In genomic region chr7:38070718-38071117, GRCh38 we compare ENCODE assay signal across 8 cellular contexts.
DNase-seq lines count a peak whose midpoint lies in the region; ATAC-seq and TF ChIP-seq lines count a peak whose summit lies in the region.

No MANE protein-coding gene starts in this region.

- intact Hi-C loops in body of pancreas (cut with DNase I): no loop called here

- H2BK120ac ChIP-seq in mesendoderm (ENCODE audit: low read depth, low read length): no peak overlapping the region

- WGBS in body of pancreas, 2 donors: 24 to 35% methylated on average over 1 of the region's 1 CpG
- no CpG with 5 or more reads among the region's 1 CpG for WGBS in mesendoderm (ENCODE audit: extremely low coverage, insufficient coverage, low lambda C conversion rate)

- H3K4me2 ChIP-seq in mesendoderm (ENCODE audit: low read length): no peak overlapping the region

- DNase-seq in DMS53 (lab: John Stamatoyannopoulos, UW): peak; percentile 68
- peak; percentile 13 to 40 (median 34) for DNase-seq in body of pancreas
- DNase-seq in mesendoderm: peak; percentile 59
- DNase-seq in HPDE6-E6E7 (ENCODE audit: extremely low spot score): no peak
- no peak for DNase-seq in NK-92 (lab: John Stamatoyannopoulos, UW; ENCODE audit: unreplicated experiment)
- no peak for DNase-seq in cerebellar nuclear complex (lab: John Stamatoyannopoulos, UW)

- no peak for TF ChIP-seq POLR2A in body of pancreas (IDR thresholded peaks at IDR 0.05)

- H3K27ac ChIP-seq in body of pancreas: no peak overlapping the region
- H3K27ac ChIP-seq in mesendoderm (ENCODE audit: low read depth, low read length): no peak overlapping the region

- no peak overlapping the region for H2AK5ac ChIP-seq in mesendoderm (ENCODE audit: low read length)

- no peak overlapping the region for H3K4me3 ChIP-seq in body of pancreas
- no peak overlapping the region for H3K4me3 ChIP-seq in mesendoderm (ENCODE audit: low read length)

- H3K9ac ChIP-seq in mesendoderm (ENCODE audit: low read length): no peak overlapping the region

- no peak overlapping the region for H2BK5ac ChIP-seq in mesendoderm (ENCODE audit: low read length)

- no peaks in the 10 kb centered on the region for H3K79me1 ChIP-seq in mesendoderm (ENCODE audit: low read length)

- no peaks in the 10 kb centered on the region for H3K79me2 ChIP-seq in mesendoderm (ENCODE audit: control insufficient read depth, insufficient read depth, low read length)

- H4K5ac ChIP-seq in mesendoderm (ENCODE audit: low read length): no peak overlapping the region

- no peak overlapping the region for H3K18ac ChIP-seq in mesendoderm (ENCODE audit: low read length)

- H4K8ac ChIP-seq in mesendoderm (ENCODE audit: low read depth, low read length): no peak overlapping the region

- H3K4me1 ChIP-seq in body of pancreas (no peaks in the 10 kb centered on the region), mesendoderm (ENCODE audit: control insufficient read depth, low read depth, low read length) (no peaks in the 10 kb centered on the region)

- no peaks in the 10 kb centered on the region for H3K9me3 ChIP-seq in body of pancreas

- peak; percentile 45 for ATAC-seq in body of pancreas
- no peak for ATAC-seq in HG03460 (IDR thresholded peaks at IDR 0.05; ENCODE audit: unreplicated experiment)

- TF ChIP-seq CTCF in LNCAP (IDR thresholded peaks at IDR 0.05) (peak; percentile 65), body of pancreas (IDR thresholded peaks at IDR 0.05) (peak in 6 of 7 experiments; percentile 26 to 58 (median 46))

- no peaks in the 10 kb centered on the region for H3K27me3 ChIP-seq in body of pancreas
- H3K27me3 ChIP-seq in mesendoderm (ENCODE audit: insufficient read depth, low read length, poor library complexity): no peaks in the 10 kb centered on the region

- no peak overlapping the region for H3K56ac ChIP-seq in mesendoderm (ENCODE audit: low read length)

- no peak overlapping the region for H3K23ac ChIP-seq in mesendoderm (ENCODE audit: low read length)

- no peaks in the 10 kb centered on the region for H3K36me3 ChIP-seq in body of pancreas (replicated peaks in 1 of 2; ENCODE audit: insufficient read depth in 1 of 2, low read depth in 2 of 2)
- H3K36me3 ChIP-seq in mesendoderm (ENCODE audit: control insufficient read depth, insufficient read depth, low read length): no peaks in the 10 kb centered on the region

- no peak overlapping the region for H2BK15ac ChIP-seq in mesendoderm (replicated peaks; ENCODE audit: low read depth)

- H3K4ac ChIP-seq in mesendoderm (ENCODE audit: low read depth, low read length): no peak overlapping the region

Comparison
In these comparisons a context has a peak if more than half of its experiments do, and no peak if none do; other contexts are left out.
1. DNase-seq: peak in DMS53 (single experiment), body of pancreas (4 of 4) and mesendoderm (single experiment); none in HPDE6-E6E7 (single experiment), NK-92 (single experiment) and cerebellar nuclear complex (0 of 2).